ENCODE assay signal across 28 cellular contexts in the genomic region with DNA sequence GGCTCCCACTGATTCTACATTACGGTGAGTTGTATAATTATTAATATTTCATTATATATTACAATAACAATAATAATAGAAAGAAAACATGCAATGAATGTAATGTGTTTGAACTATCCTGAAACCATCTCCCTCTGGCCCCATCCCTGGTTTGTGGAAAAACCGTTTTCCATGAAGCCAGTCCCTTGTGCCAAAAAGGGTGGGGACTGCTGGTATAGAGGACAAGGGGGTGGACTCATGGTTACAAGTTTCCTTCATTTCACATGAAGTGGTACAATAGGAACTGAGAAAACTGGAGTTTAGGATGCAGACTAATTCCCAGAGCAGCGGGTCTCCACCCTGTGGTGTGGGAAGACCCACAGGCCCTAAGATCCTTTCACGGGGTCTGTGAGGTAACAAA. TPM values are rescaled to one million over a fixed set of nuclear protein-coding genes. Genes with fewer than 3 reads are reported as not detected.
DNase-seq lines count a peak whose midpoint lies in the region; ATAC-seq and TF ChIP-seq lines count a peak whose summit lies in the region.
"Had no signal": no experiment of that assay in that cellular context is flagged by ENCODE, and none has a peak within 500 bp of the region (broad histone marks: within the 10 kb centered on the region; RNA-seq: fewer than 3 reads in every experiment).

No MANE protein-coding gene starts in this region.

- TF ChIP-seq CTCF in breast epithelium (IDR thresholded peaks at IDR 0.05), result no peak
- no peak for TF ChIP-seq CTCF in mammary epithelial cell (conservative IDR thresholded peaks at IDR 0.05 in 1 of 2, IDR thresholded peaks at IDR 0.05 in 1 of 2; ENCODE audit: extremely low read depth in 1 of 2, insufficient read depth in 1 of 2, low read depth in 1 of 2, low read length in 2 of 2)
- no peak for TF ChIP-seq CTCF in fibroblast of pulmonary artery (IDR thresholded peaks at IDR 0.05; ENCODE audit: low read length, missing control alignments)
- no peak for TF ChIP-seq CTCF in tibial artery (IDR thresholded peaks at IDR 0.05)
- no peak for TF ChIP-seq CTCF in BE2C (IDR thresholded peaks at IDR 0.05; ENCODE audit: low read depth, low read length)

- H3K4me1 ChIP-seq in breast epithelium (no peaks in the 10 kb centered on the region), mammary epithelial cell (ENCODE audit: insufficient read depth, low read length) (peaks cover 21% of the 10 kb centered on the region), tibial artery (peaks cover 0 to 27% (median 12%) of the 10 kb centered on the region in 4 donors), BE2C (no peaks in the 10 kb centered on the region)
- H3K4me1 ChIP-seq: HAP-1 had no signal

- in situ Hi-C loops in mammary epithelial cell (cut with MboI; ENCODE audit: low sequenced_read_pairs in 2 of 2), result no loop called here

- intact Hi-C loops in breast epithelium (cut with DNase I; ENCODE audit: low total_unique reads), result loop anchor here (10.0 kb wide), 1 partner anchor 167 kb away; the partner anchor contains the start of genes C12orf57 and RNU7-1
- intact Hi-C loops in mammary epithelial cell (cut with micrococcal nuclease), result no loop called here
- intact Hi-C loops in sciatic nerve (cut with DNase I), result loop anchor here (10.0 kb wide), 1 partner anchor 147 kb away; no protein-coding TSS in a partner anchor
- intact Hi-C loops in tibial artery (cut with DNase I; ENCODE audit: low total_unique reads), result loop anchor here (5.0 to 10.0 kb wide), 2 partner anchors 50 to 167 kb away; partner anchors contain the start of genes C12orf57, C1S and RNU7-1

- no peak overlapping the region for H3K9ac ChIP-seq in mammary epithelial cell (ENCODE audit: insufficient read depth, low read length)
- H3K9ac ChIP-seq: BLaER1, KMS-11 had no signal

- H3K27me3 ChIP-seq in breast epithelium (no peaks in the 10 kb centered on the region), mammary epithelial cell (ENCODE audit: insufficient read depth, low read length) (no peaks in the 10 kb centered on the region), tibial artery (no peaks in the 10 kb centered on the region), BE2C (no peaks in the 10 kb centered on the region)
- H3K27me3 ChIP-seq: BLaER1 had no signal

- no peak for TF ChIP-seq POLR2A in breast epithelium (IDR thresholded peaks at IDR 0.05)

- H2AFZ ChIP-seq in mammary epithelial cell (ENCODE audit: low read depth, low read length), result no peak overlapping the region

- no peak for ATAC-seq in sciatic nerve
- ATAC-seq: Panc1 had no signal

- H3K9me3 ChIP-seq in breast epithelium (no peaks in the 10 kb centered on the region), mammary epithelial cell (replicated peaks; ENCODE audit: insufficient read depth, low read length) (no peaks in the 10 kb centered on the region), tibial artery (no peaks in the 10 kb centered on the region), BE2C (no peaks in the 10 kb centered on the region)
- H3K9me3 ChIP-seq: HAP-1 had no signal

- no TSS peak for BruUV-seq in mammary epithelial cell (replicated peaks; lab: Mats Ljungman, UMichigan)

- CTCF ChIA-PET in mammary epithelial cell (lab: Charles Lee; ENCODE audit: low non-redundant PET), result no interaction called here

- no peak overlapping the region for H3K4me3 ChIP-seq in breast epithelium
- no peak overlapping the region for H3K4me3 ChIP-seq in mammary epithelial cell (replicated peaks in 1 of 3; ENCODE audit: insufficient read depth in 1 of 3, low read depth in 2 of 3, low read length in 3 of 3)
- no peak overlapping the region for H3K4me3 ChIP-seq in fibroblast of pulmonary artery (replicated peaks; ENCODE audit: low read depth, low read length)
- no peak overlapping the region for H3K4me3 ChIP-seq in tibial artery
- no peak overlapping the region for H3K4me3 ChIP-seq in BE2C (ENCODE audit: low read depth, low read length)
- H3K4me3 ChIP-seq: BLaER1, HAP-1 had no signal

- H3K4me2 ChIP-seq in mammary epithelial cell (ENCODE audit: insufficient read depth, low read depth, low read length), result no peak overlapping the region
- H3K4me2 ChIP-seq: BLaER1 had no signal

- no peak for DNase-seq in breast epithelium (ENCODE audit: low spot score in 2 of 2)
- DNase-seq in mammary epithelial cell, result no peak
- DNase-seq in fibroblast of pulmonary artery (ENCODE audit: low read depth), result peak; percentile 35
- peak; percentile 44 for DNase-seq in sciatic nerve (ENCODE audit: low spot score)
- peak; percentile 24 to 34 for DNase-seq in tibial artery
- no peak for DNase-seq in central memory CD4-positive, alpha-beta T cell
- no peak for DNase-seq in stimulated activated CD4-positive, alpha-beta T cell treated with anti-CD3 and anti-CD28 coated beads, Interleukin-1b, Interleukin-23, amount 100 ng/mL, for 48 hours
- DNase-seq in BE2C, result no peak
- DNase-seq: 8988T; CD4-positive, CD25-positive, alpha-beta regulatory T cell; DMS153; DND-41; GOT3; HFFc6; MM.1S; NCI-H1417 treated with DMSO at 0.1 percent for 48 hours; NCI-H187; NCI-H2171 treated with DMSO at 0.1 percent for 48 hours; NCI-H524 treated with DMSO at 0.1 percent for 48 hours; NCI-H774; SHP77 had no signal

- H3K27ac ChIP-seq in breast epithelium (peak overlapping the region; percentile 31 to 52), mammary epithelial cell (ENCODE audit: insufficient read depth, low read depth, low read length) (no peak overlapping the region), tibial artery (no peak overlapping the region)
- H3K27ac ChIP-seq: BLaER1, KMS-11, RWPE1 had no signal

- H3K79me2 ChIP-seq in mammary epithelial cell (ENCODE audit: insufficient read depth, low read length), result peaks cover 48% of the 10 kb centered on the region

- no peaks in the 10 kb centered on the region for H3K36me3 ChIP-seq in breast epithelium
- peaks cover 5% of the 10 kb centered on the region for H3K36me3 ChIP-seq in mammary epithelial cell (ENCODE audit: insufficient read depth, low read length)
- H3K36me3 ChIP-seq in tibial artery, result peaks cover 0 to 9% (median 4%) of the 10 kb centered on the region in 3 donors
- H3K36me3 ChIP-seq in BE2C, result no peaks in the 10 kb centered on the region
- H3K36me3 ChIP-seq: BLaER1 had no signal

- no peaks in the 10 kb centered on the region for H4K20me1 ChIP-seq in mammary epithelial cell (ENCODE audit: insufficient read depth, low read length)
- H4K20me1 ChIP-seq: BLaER1 had no signal

- WGBS in mammary epithelial cell (ENCODE audit: low coverage, missing lambda C conversion rate), result 78% methylated on average over 4 of the region's 4 CpGs

- dilution Hi-C loops in mammary epithelial cell (cut with HindIII; ENCODE audit: low sequenced_read_pairs), result no loop called here

RNA-seq across cellular contexts. Expression of gene C1RL, which starts 3.0 kb away (rescaled TPM):
- total RNA-seq in breast epithelium, result 100 to 1,000 TPM in 2 of 3 donors, 10 to 100 TPM in 1; 80.6 to 138 (median 124) TPM
- 10 to 100 TPM; 32.1 to 38.3 TPM for total RNA-seq in mammary epithelial cell
- polyA plus RNA-seq in mammary epithelial cell, result 16.6 TPM
- 23.6 TPM for polyA minus RNA-seq in mammary epithelial cell
- 117 TPM for total RNA-seq in sciatic nerve
- 0.80 TPM for polyA plus RNA-seq in BE2C (2012; ENCODE audit: insufficient read depth, insufficient read length, low read depth)

RNA-seq across cellular contexts. Expression of gene RBP5, which starts 16.6 kb away (rescaled TPM):
- 1 to 10 TPM; 1.1 to 3.3 (median 2.9) TPM for total RNA-seq in breast epithelium
- not detected for total RNA-seq in mammary epithelial cell
- polyA plus RNA-seq in mammary epithelial cell, result not detected
- not detected for polyA minus RNA-seq in mammary epithelial cell
- 4.5 TPM for total RNA-seq in sciatic nerve
- 2.3 TPM for polyA plus RNA-seq in BE2C (2012; ENCODE audit: insufficient read depth, insufficient read length, low read depth)
- total RNA-seq: CD4-positive, CD25-positive, alpha-beta regulatory T cell; HFFc6; SK-MEL-5 had no signal
- polyA plus RNA-seq: CD4-positive, CD25-positive, alpha-beta regulatory T cell; IgD-negative memory B cell had no signal

RNA-seq across cellular contexts. Expression of gene CLSTN3, which starts 18.1 kb away (rescaled TPM):
- total RNA-seq in breast epithelium (10 to 100 TPM; 23.9 to 58.7 (median 40.3) TPM), mammary epithelial cell (10 to 100 TPM; 15.8 to 28.6 TPM), sciatic nerve (43.8 TPM)
- 14.5 TPM for polyA plus RNA-seq in mammary epithelial cell
- polyA minus RNA-seq in mammary epithelial cell, result 24.4 TPM
- 49.9 TPM for polyA plus RNA-seq in BE2C (2012; ENCODE audit: insufficient read depth, insufficient read length, low read depth)

RNA-seq across cellular contexts. Expression of gene C1R, which starts 19.8 kb away (rescaled TPM):
- total RNA-seq in breast epithelium, result 100 to 1,000 TPM; 302 to 773 (median 582) TPM
- total RNA-seq in mammary epithelial cell, result 10 to 100 TPM in 1 of 2 donors, 1 to 10 TPM in 1; 6.1 to 16.3 TPM
- polyA plus RNA-seq in mammary epithelial cell, result 5.3 TPM
- 14.7 TPM for polyA minus RNA-seq in mammary epithelial cell
- 628 TPM for total RNA-seq in sciatic nerve
- 1.2 TPM for polyA plus RNA-seq in BE2C (2012; ENCODE audit: insufficient read depth, insufficient read length, low read depth)
- polyA plus RNA-seq: IgD-negative memory B cell had no signal

RNA-seq across cellular contexts. Expression of gene C1S, which starts 51.5 kb away (rescaled TPM):
- total RNA-seq in breast epithelium, result 100 to 1,000 TPM; 307 to 959 (median 622) TPM
- 10 to 100 TPM in 1 of 2 donors, 1 to 10 TPM in 1; 3.5 to 13.8 TPM for total RNA-seq in mammary epithelial cell
- polyA plus RNA-seq in mammary epithelial cell, result 2.2 TPM
- not detected for polyA minus RNA-seq in mammary epithelial cell
- total RNA-seq in sciatic nerve, result 662 TPM
- polyA plus RNA-seq in BE2C (2012; ENCODE audit: insufficient read depth, insufficient read length, low read depth), result 6.8 TPM
- polyA plus RNA-seq: CD4-positive, CD25-positive, alpha-beta regulatory T cell; IgD-negative memory B cell had no signal

Comparison
In these comparisons a context has a peak if more than half of its experiments do, and no peak if none do; other contexts are left out.
1. H3K27ac ChIP-seq: peak in breast epithelium (2 of 2); none in mammary epithelial cell (single experiment) and tibial artery (0 of 2).
2. DNase-seq: peak in fibroblast of pulmonary artery (single experiment), sciatic nerve (single experiment) and tibial artery (2 of 2); none in breast epithelium (0 of 2), mammary epithelial cell (single experiment), central memory CD4-positive, alpha-beta T cell (single experiment), stimulated activated CD4-positive, alpha-beta T cell treated with anti-CD3 and anti-CD28 coated beads, Interleukin-1b, Interleukin-23, amount 100 ng/mL, for 48 hours (single experiment) and BE2C (single experiment).